8 cellular contexts compared by ENCODE assay signal in genomic region chr14:105249175-105250007, GRCh38.
DNase-seq lines count a peak whose midpoint lies in the region; ATAC-seq and TF ChIP-seq lines count a peak whose summit lies in the region.

No MANE protein-coding gene starts in this region.

- TF ChIP-seq CTCF in GM12875 (IDR thresholded peaks at IDR 0.05; ENCODE audit: borderline replicate concordance, insufficient read depth, low read depth, low read length) (no peak), VCaP (conservative IDR thresholded peaks at IDR 0.05) (no peak), foreskin fibroblast (IDR thresholded peaks at IDR 0.05; ENCODE audit: low read depth, low read length) (no peak)

- peak overlapping the region; percentile 90 for H3K27ac ChIP-seq in VCaP

- H3K4me3 ChIP-seq in GM12875 (ENCODE audit: low read depth, low read length) = peak overlapping the region; percentile 61
- peak overlapping the region; percentile 54 to 58 for H3K4me3 ChIP-seq in foreskin fibroblast (ENCODE audit: low read depth in 1 of 2, low read length in 2 of 2)

- DNase-seq in foreskin fibroblast = peak; percentile 20 to 59
- DNase-seq in retina = peak; percentile 60
- DNase-seq in NCI-H1092 (lab: John Stamatoyannopoulos, UW) = no peak

- ATAC-seq in HG02938 (IDR thresholded peaks at IDR 0.05; ENCODE audit: unreplicated experiment) (no peak), GM18861 (IDR thresholded peaks at IDR 0.05; ENCODE audit: unreplicated experiment) (no peak), GM18868 (IDR thresholded peaks at IDR 0.05; ENCODE audit: unreplicated experiment) (no peak)
